In the genomic region with DNA sequence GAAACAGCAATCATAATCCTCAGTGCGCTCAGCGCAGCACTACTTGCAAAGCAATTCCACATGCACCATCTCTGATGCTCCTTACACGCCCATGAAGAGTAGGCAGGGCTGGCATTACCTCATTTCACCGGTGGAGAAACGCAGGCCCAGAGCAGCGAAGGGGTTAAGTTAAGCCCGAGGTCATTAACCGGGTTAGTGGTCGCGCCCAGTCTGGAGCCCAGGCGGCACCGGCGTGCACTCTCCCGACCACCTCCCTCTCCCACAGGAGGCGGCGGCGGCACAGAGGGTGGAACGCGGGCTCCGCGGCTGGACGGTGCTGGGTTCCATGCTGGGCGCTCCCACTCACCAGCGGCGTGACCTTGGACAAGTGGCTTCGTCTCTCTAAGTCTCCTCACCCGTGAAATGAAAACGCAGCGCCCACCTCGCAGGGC, we compare ENCODE assay signal across 8 cellular contexts. TPM values are rescaled to one million over a fixed set of nuclear protein-coding genes. Genes with fewer than 3 reads are reported as not detected.
DNase-seq lines count a peak whose midpoint lies in the region; ATAC-seq and TF ChIP-seq lines count a peak whose summit lies in the region.

No MANE protein-coding gene starts in this region.

- CTCF ChIA-PET in A673 (lab: Charles Lee): no interaction called here

- peak overlapping the region; percentile 95 for H3K27ac ChIP-seq in A673 (ENCODE audit: low read depth, low read length, poor library complexity, severe bottlenecking)
- H3K27ac ChIP-seq in body of pancreas: peak overlapping the region; percentile 76 to 92 (median 90)
- H3K27ac ChIP-seq in stomach: peak overlapping the region; percentile 93 to 97 (median 96)

- no peak for DNase-seq in A673 (ENCODE audit: low spot score)
- DNase-seq in M059J (ENCODE audit: low read depth): peak; percentile 28
- DNase-seq in body of pancreas: no peak
- no peak for DNase-seq in kidney epithelial cell (ENCODE audit: low read depth)
- no peak for DNase-seq in stomach
- DNase-seq in cerebellar nuclear complex (lab: John Stamatoyannopoulos, UW): no peak
- DNase-seq in putamen (ENCODE audit: low spot score): no peak

- H3K36me3 ChIP-seq in A673 (ENCODE audit: insufficient read depth, low read length, poor library complexity, severe bottlenecking) (peaks cover 23% of the 10 kb centered on the region), body of pancreas (replicated peaks in 1 of 2; ENCODE audit: insufficient read depth in 1 of 2, low read depth in 2 of 2) (peaks cover 6 to 9% of the 10 kb centered on the region in 2 donors), kidney epithelial cell (ENCODE audit: control insufficient read depth, insufficient read depth, low read length) (peaks cover 2% of the 10 kb centered on the region), stomach (peaks cover 11 to 27% (median 26%) of the 10 kb centered on the region in 4 donors)

- TSS peak; percentile 60 for BruUV-seq in A673 (replicated peaks; lab: Mats Ljungman, UMichigan)

- 0 to 6% methylated on average over 7 to 29 of the region's 30 CpGs for WGBS in body of pancreas, 2 donors
- 0 to 2% (median 0%) methylated on average over 18 to 30 of the region's 30 CpGs for WGBS in stomach, 5 donors

- no peaks in the 10 kb centered on the region for H3K27me3 ChIP-seq in A673 (replicated peaks; ENCODE audit: insufficient read depth, low read depth, low read length, poor library complexity)
- no peaks in the 10 kb centered on the region for H3K27me3 ChIP-seq in body of pancreas
- H3K27me3 ChIP-seq in kidney epithelial cell (ENCODE audit: control insufficient read depth, insufficient read depth, low read length): no peaks in the 10 kb centered on the region
- no peaks in the 10 kb centered on the region for H3K27me3 ChIP-seq in stomach

- intact Hi-C loops in A673 (cut with micrococcal nuclease; ENCODE audit: unreplicated experiment) (no loop called here), body of pancreas (cut with DNase I) (no loop called here), stomach (cut with DNase I; ENCODE audit: low total_unique reads) (no loop called here)

- ATAC-seq in GM18909 (IDR thresholded peaks at IDR 0.05; ENCODE audit: poor library complexity, unreplicated experiment) (peak; percentile 1), body of pancreas (peak; percentile 19)

- TF ChIP-seq EP300 in stomach (IDR thresholded peaks at IDR 0.05): no peak

- H3K4me1 ChIP-seq in A673 (ENCODE audit: insufficient read depth, low read length, poor library complexity, severe bottlenecking) (peaks cover 37% of the 10 kb centered on the region), body of pancreas (peaks cover 68% of the 10 kb centered on the region), stomach (peaks cover 58 to 75% (median 72%) of the 10 kb centered on the region in 4 donors)

- POLR2A ChIA-PET in A673 (lab: Charles Lee; ENCODE audit: low non-redundant PET): interaction anchor here (0.7 kb wide), 1 partner anchor 271 kb away, joined by 3 read pairs; no protein-coding TSS in a partner anchor

- TF ChIP-seq CTCF in A673 (conservative IDR thresholded peaks at IDR 0.05; ENCODE audit: low read depth, low read length) (no peak), body of pancreas (IDR thresholded peaks at IDR 0.05) (no peak), kidney epithelial cell (IDR thresholded peaks at IDR 0.05; ENCODE audit: insufficient read depth, low read length, poor library complexity, severe bottlenecking) (no peak), stomach (IDR thresholded peaks at IDR 0.05) (no peak)

- H3K4me3 ChIP-seq in A673 (ENCODE audit: low read depth, low read length, poor library complexity, severe bottlenecking) (peak overlapping the region; percentile 99), body of pancreas (peak overlapping the region; percentile 79 to 82), kidney epithelial cell (ENCODE audit: low read depth, low read length) (peak overlapping the region; percentile 84), stomach (peak overlapping the region; percentile 74 to 97 (median 94))

- H3K9me3 ChIP-seq in A673 (ENCODE audit: low read depth, low read length, poor library complexity, severe bottlenecking) (no peaks in the 10 kb centered on the region), body of pancreas (no peaks in the 10 kb centered on the region), stomach (no peaks in the 10 kb centered on the region)

- TF ChIP-seq POLR2A in body of pancreas (IDR thresholded peaks at IDR 0.05) (no peak), stomach (IDR thresholded peaks at IDR 0.05) (no peak)

RNA-seq across cellular contexts. Expression of a gene that starts 0.5 kb away (rescaled TPM):
- 70.8 and 80.5 TPM in 2 replicates for total RNA-seq in A673 (2021)
- total RNA-seq in M059J (2014; rRNA removed; shearing (Covaris generic)): 73.7 and 97.9 TPM in 2 replicates
- total RNA-seq in body of pancreas: 100 to 1,000 TPM in 1 of 2 donors, 10 to 100 TPM in 1; 60.7 to 201 TPM
- 70.9 and 71.7 TPM in 2 replicates for total RNA-seq in kidney epithelial cell
- total RNA-seq in stomach: 100 to 1,000 TPM in 3 of 5 donors, 10 to 100 TPM in 2; 40.0 to 415 (median 116) TPM
- polyA plus RNA-seq in stomach: 100 to 1,000 TPM in 2 of 3 donors, 10 to 100 TPM in 1; 70.3 to 149 (median 129) TPM

RNA-seq across cellular contexts. Expression of a gene that starts 3.2 kb away (rescaled TPM):
- total RNA-seq in A673 (2021): 43.8 and 44.7 TPM in 2 replicates
- total RNA-seq in M059J (2014; rRNA removed; shearing (Covaris generic)): 73.4 and 80.3 TPM in 2 replicates
- 10 to 100 TPM; 34.9 to 54.2 TPM for total RNA-seq in body of pancreas
- 46.3 and 66.0 TPM in 2 replicates for total RNA-seq in kidney epithelial cell
- 10 to 100 TPM; 12.7 to 78.2 (median 42.9) TPM for total RNA-seq in stomach
- polyA plus RNA-seq in stomach: 10 to 100 TPM; 69.6 to 86.8 (median 72.4) TPM

RNA-seq across cellular contexts. Expression of a gene that starts 6.2 kb away (rescaled TPM):
- 115 and 133 TPM in 2 replicates for total RNA-seq in A673 (2021)
- total RNA-seq in M059J (2014; rRNA removed; shearing (Covaris generic)): 35.1 and 36.7 TPM in 2 replicates
- total RNA-seq in body of pancreas: 100 to 1,000 TPM in 1 of 2 donors, 10 to 100 TPM in 1; 45.4 to 104 TPM
- 77.4 and 92.8 TPM in 2 replicates for total RNA-seq in kidney epithelial cell
- 100 to 1,000 TPM in 2 of 5 donors, 10 to 100 TPM in 3; 32.5 to 342 (median 83.9) TPM for total RNA-seq in stomach
- polyA plus RNA-seq in stomach: 10 to 100 TPM; 36.0 to 60.8 (median 45.8) TPM

RNA-seq across cellular contexts. Expression of a gene that starts 20.7 kb away (rescaled TPM):
- total RNA-seq in A673 (2021): 213 and 222 TPM in 2 replicates
- total RNA-seq in M059J (2014; rRNA removed; shearing (Covaris generic)): 101 and 105 TPM in 2 replicates
- 100 to 1,000 TPM in 1 of 2 donors, 10 to 100 TPM in 1; 50.1 to 147 TPM for total RNA-seq in body of pancreas
- 166 and 201 TPM in 2 replicates for total RNA-seq in kidney epithelial cell
- total RNA-seq in stomach: 100 to 1,000 TPM in 4 of 5 donors, 10 to 100 TPM in 1; 65.9 to 296 (median 128) TPM
- 100 to 1,000 TPM; 121 to 157 (median 124) TPM for polyA plus RNA-seq in stomach

RNA-seq across cellular contexts. Expression of a gene that starts 22.4 kb away (rescaled TPM):
- total RNA-seq in A673 (2021) (21.1 and 25.7 TPM in 2 replicates), body of pancreas (1 to 10 TPM; 2.3 to 6.3 TPM), kidney epithelial cell (21.5 and 27.0 TPM in 2 replicates), stomach (10 to 100 TPM in 2 of 5 donors, 1 to 10 TPM in 1, under 1 TPM in 1, not detected in 1; 0.87 to 46.1 (median 11.0) TPM)
- total RNA-seq in M059J (2014; rRNA removed; shearing (Covaris generic)): 36.6 and 54.2 TPM in 2 replicates
- polyA plus RNA-seq in stomach: 10 to 100 TPM in 2 of 3 donors, 1 to 10 TPM in 1; 8.3 to 13.3 (median 11.8) TPM
